Comparison of ENCODE assay signal across 8 cellular contexts in the genomic region with DNA sequence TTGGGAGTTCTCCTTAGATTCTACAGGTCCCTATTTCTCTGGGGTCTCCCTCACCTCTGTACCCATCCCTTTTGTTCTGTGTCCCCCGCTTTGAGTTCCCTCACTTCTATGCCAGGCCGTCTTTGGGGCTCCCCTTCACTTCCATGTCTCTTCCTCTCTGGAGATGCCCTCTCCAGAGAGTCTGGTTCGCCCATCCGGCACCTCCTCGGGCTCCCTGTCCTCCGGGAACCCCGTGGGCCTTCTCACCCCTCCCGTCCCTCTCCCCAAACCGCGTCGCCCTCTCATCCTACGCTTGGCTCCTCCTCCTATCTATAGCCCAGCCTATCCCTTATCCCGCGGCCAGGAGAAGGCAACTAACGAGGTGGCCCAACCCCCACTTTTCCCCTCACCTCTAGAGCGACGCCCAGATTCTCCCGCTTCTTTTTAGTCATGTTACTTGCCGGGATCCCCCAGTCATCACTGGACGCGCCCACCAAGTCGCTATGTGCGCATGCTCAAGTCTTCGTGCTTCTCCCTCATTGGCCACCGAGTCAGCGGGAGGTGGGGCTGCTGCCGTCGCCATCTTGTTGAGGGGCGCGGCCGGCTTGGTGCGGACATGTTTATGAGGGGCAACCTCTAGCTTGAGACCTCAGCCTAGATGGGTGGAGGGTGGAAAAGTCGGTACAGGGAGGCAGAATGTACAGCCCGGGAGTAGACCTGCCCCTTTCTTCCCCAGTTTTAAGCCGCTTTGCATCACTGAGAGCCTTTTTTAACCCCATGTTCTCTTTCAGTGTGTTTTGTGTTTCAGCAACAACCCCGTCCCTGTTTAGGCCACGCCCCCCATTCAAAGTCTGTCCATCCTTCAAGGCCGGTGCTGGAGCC. TPM values are rescaled to one million over a fixed set of nuclear protein-coding genes. Genes with fewer than 3 reads are reported as not detected.
DNase-seq lines count a peak whose midpoint lies in the region; ATAC-seq and TF ChIP-seq lines count a peak whose summit lies in the region.

A gene (minus strand): TSS at position 461 of the 861 bp plus-strand sequence. CDS start 30 bp downstream, at position 431.

- H3K27ac Mint-ChIP-seq in central memory CD8-positive, alpha-beta T cell (ENCODE audit: low read depth): peak within 1 kb of the TSS; percentile 99

- DNase-seq in AML-193 (lab: John Stamatoyannopoulos, UW) (peak; percentile 94 to 96), NCI-H460 (ENCODE audit: extremely low read depth, low read depth) (peak; percentile 93), islet precursor cell (peak; percentile 99)
- DNase-seq in central memory CD8-positive, alpha-beta T cell (ENCODE audit: low spot score in 2 of 2): peak; percentile 90 to 93
- DNase-seq in stimulated activated CD4-positive, alpha-beta T cell treated with anti-CD3 and anti-CD28 coated beads, Interleukin-12 subunit alpha, Interleukin-12 subunit beta, amount 100 ng/mL, for 48 hours (ENCODE audit: low read depth in 2 of 3, low spot score in 1 of 3): peak; percentile 97 to 99 (median 98)

- peak; percentile 86 for ATAC-seq in HG03432 (IDR thresholded peaks at IDR 0.05; ENCODE audit: unreplicated experiment)
- ATAC-seq in activated CD4-positive, CD25-positive, alpha-beta regulatory T cell treated with anti-CD3 and anti-CD28 coated beads, Interleukin-2, amount 50 U/mL, for 24 hours: peak; percentile 74 to 75
- peak; percentile 38 for ATAC-seq in central memory CD8-positive, alpha-beta T cell (replicated peaks; ENCODE audit: extremely low read depth, poor library complexity, severe bottlenecking)

- no peaks in the 10 kb centered on the region for H3K27me3 Mint-ChIP-seq in central memory CD8-positive, alpha-beta T cell

- H3K4me3 Mint-ChIP-seq in central memory CD8-positive, alpha-beta T cell: peak within 1 kb of the TSS; percentile 92

- H3K9me3 Mint-ChIP-seq in central memory CD8-positive, alpha-beta T cell: no peaks in the 10 kb centered on the region

- peaks cover 73% of the 10 kb centered on the region for H3K4me1 Mint-ChIP-seq in central memory CD8-positive, alpha-beta T cell

- peak; percentile 49 for TF ChIP-seq POLR2A in GM19193 (IDR thresholded peaks at IDR 0.05; ENCODE audit: extremely low read depth, insufficient read depth, insufficient read length)

- H3K36me3 Mint-ChIP-seq in central memory CD8-positive, alpha-beta T cell (ENCODE audit: insufficient read depth): peaks cover 33% of the 10 kb centered on the region

RNA-seq across cellular contexts. Expression of the gene that starts here (rescaled TPM):
- 18.1 and 19.7 TPM in 2 replicates for total RNA-seq in NCI-H460 (2014; rRNA removed; shearing (Covaris generic))
- polyA plus RNA-seq in NCI-H460 (2014; cell fraction: nucleus; rRNA removed): 33.9 and 53.3 TPM in 2 replicates

Comparison
In these comparisons a context has a peak if more than half of its experiments do, and no peak if none do; other contexts are left out.
1. Peak in every context shown above with its lines: DNase-seq and ATAC-seq.